13 cellular contexts compared by ENCODE assay signal in the genomic region with DNA sequence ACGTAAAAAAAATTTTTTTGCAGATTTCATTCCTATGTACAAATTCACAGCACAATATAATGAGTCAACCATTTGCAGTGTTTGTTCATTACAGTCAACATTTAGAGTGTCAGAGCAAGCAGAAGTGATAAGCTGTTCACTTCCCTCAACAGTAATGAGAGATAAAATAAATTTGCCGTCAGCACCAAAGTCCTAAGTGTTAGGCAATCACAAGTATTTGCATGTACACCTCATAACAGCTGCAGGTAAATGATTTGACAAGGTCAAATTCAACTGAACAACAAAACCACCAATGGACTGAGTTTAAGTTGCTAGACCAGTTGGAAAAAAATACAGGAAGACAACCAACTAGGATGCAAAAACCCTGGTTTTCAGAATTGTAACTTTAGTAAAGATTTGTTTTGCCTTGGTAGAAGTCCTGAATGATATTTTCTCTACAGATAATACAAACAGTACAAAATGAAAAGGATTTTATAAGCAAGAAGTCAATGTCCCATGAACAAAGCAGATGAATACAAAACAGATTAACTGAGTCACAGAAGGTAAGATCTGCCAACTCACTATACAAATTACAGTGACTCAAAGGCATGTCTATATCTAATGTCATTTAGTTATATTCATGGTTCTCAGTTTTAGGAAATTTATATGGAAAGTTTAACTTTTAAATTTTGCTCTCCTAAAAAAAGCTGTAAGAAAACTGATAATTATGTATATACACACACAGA. TPM values are rescaled to one million over a fixed set of nuclear protein-coding genes. Genes with fewer than 3 reads are reported as not detected.
DNase-seq lines count a peak whose midpoint lies in the region; ATAC-seq, FAIRE-seq and TF ChIP-seq lines count a peak whose summit lies in the region.
"Had no signal": no experiment of that assay in that cellular context is flagged by ENCODE, and none has a peak within 500 bp of the region (broad histone marks: within the 10 kb centered on the region; RNA-seq: fewer than 3 reads in every experiment).

No MANE protein-coding gene starts in this region.

- H3K4me3 ChIP-seq in K562 (no peak overlapping the region), lower lobe of right lung (no peak overlapping the region), dorsolateral prefrontal cortex (no peak overlapping the region), ascending aorta (no peak overlapping the region)
- H3K4me3 ChIP-seq: stomach had no signal

- H3K36me3 ChIP-seq in K562 (ENCODE audit: control insufficient read depth, insufficient read depth, low read length) (no peaks in the 10 kb centered on the region), lower lobe of right lung (no peaks in the 10 kb centered on the region), ascending aorta (no peaks in the 10 kb centered on the region)
- H3K36me3 ChIP-seq: stomach had no signal

- BruUV-seq in K562 (replicated peaks; lab: Mats Ljungman, UMichigan) = no TSS peak

- 0 out of 4 replicates have a peak, but pooled peaks of 1 of the 2 experiments have one; percentile 2 for TF ChIP-seq RAD21 in K562 (CRISPR knock-in tag; conservative IDR thresholded peaks at IDR 0.05 in 1 of 2, IDR thresholded peaks at IDR 0.05 in 1 of 2)

- H3K27me3 ChIP-seq in K562 (ENCODE audit: control insufficient read depth in 2 of 2, insufficient read depth in 2 of 2, low read length in 2 of 2) (no peaks in the 10 kb centered on the region), lower lobe of right lung (ENCODE audit: low read depth) (no peaks in the 10 kb centered on the region), dorsolateral prefrontal cortex (no peaks in the 10 kb centered on the region), ascending aorta (no peaks in the 10 kb centered on the region)
- H3K27me3 ChIP-seq: stomach had no signal

- peak; percentile 50; the same call in 1 of the 2 replicates for TF ChIP-seq EP300 in K562 (IDR thresholded peaks at IDR 0.05; ENCODE audit: low read length)

- TF ChIP-seq CTCF in K562 (IDR thresholded peaks at IDR 0.05 in 2 of 3, conservative IDR thresholded peaks at IDR 0.05 in 1 of 3; ENCODE audit: insufficient read depth in 2 of 3, low read depth in 1 of 3, low read length in 3 of 3) (no peak), lower lobe of right lung (IDR thresholded peaks at IDR 0.05) (no peak), dorsolateral prefrontal cortex (IDR thresholded peaks at IDR 0.05 in 54 of 56, conservative IDR thresholded peaks at IDR 0.05 in 2 of 56; ENCODE audit: low read depth in 1 of 56, partially characterized antibody in 56 of 56) (no peak), ascending aorta (IDR thresholded peaks at IDR 0.05) (no peak)

- ATAC-seq in K562 (peak; percentile 20; the same call in 2 of the 3 replicates), lower lobe of right lung (peak; percentile 89 to 94)
- ATAC-seq: activated CD8-positive, alpha-beta T cell treated with anti-CD3 and anti-CD28 coated beads, Interleukin-2, amount 10 ng/mL, durations not matched to agents 7 days and 5 days had no signal

- intact Hi-C loops in K562 (cut with micrococcal nuclease) = no loop called here
- intact Hi-C loops in lower lobe of right lung (cut with DNase I) = no loop called here
- intact Hi-C loops in dorsolateral prefrontal cortex (cut with DNase I) = no loop called here
- intact Hi-C loops in ascending aorta (cut with DNase I) = no loop called here

- peaks cover 0 to 47% of the 10 kb centered on the region in 2 experiments; a peak in 3 of 5 replicates for H3K4me1 ChIP-seq in K562 (replicated peaks in 1 of 2; ENCODE audit: control insufficient read depth in 2 of 2, insufficient read depth in 2 of 2, low read length in 2 of 2)
- H3K4me1 ChIP-seq in lower lobe of right lung = peaks cover 8% of the 10 kb centered on the region
- H3K4me1 ChIP-seq in ascending aorta = no peaks in the 10 kb centered on the region

- POLR2A ChIA-PET in K562 (lab: Yijun Ruan, JAX) = interaction anchor here (0.8 kb wide), 1 partner anchor 17 kb away, joined by 4 read pairs; no protein-coding TSS in a partner anchor

- peak overlapping the region; percentile 4; the same call in 1 of the 2 replicates for H3K4me2 ChIP-seq in K562 (ENCODE audit: insufficient read depth, low read length)

- H3K79me2 ChIP-seq in K562 (ENCODE audit: control insufficient read depth, insufficient read depth, low read length) = no peaks in the 10 kb centered on the region

- peak overlapping the region; percentile 64 for H2AFZ ChIP-seq in K562 (ENCODE audit: low read depth, low read length)

- no peaks in the 10 kb centered on the region for H3K9me1 ChIP-seq in K562 (ENCODE audit: control insufficient read depth, insufficient read depth, low read length)

- no peaks in the 10 kb centered on the region for H4K20me1 ChIP-seq in K562 (replicated peaks; ENCODE audit: control insufficient read depth, insufficient read depth, low read length)

- in situ Hi-C loops in K562 (cut with MboI) = no loop called here

- WGBS in K562 (ENCODE audit: insufficient coverage, low coverage, missing lambda C conversion rate) = 3% methylated on average over 2 of the region's 2 CpGs

- H3K27ac ChIP-seq in K562 (ENCODE audit: extremely low read depth, low read depth, low read length) = peak overlapping the region; percentile 27
- no peak overlapping the region for H3K27ac ChIP-seq in lower lobe of right lung
- H3K27ac ChIP-seq in dorsolateral prefrontal cortex = peak overlapping the region in 15 of 59 donors; percentile 6 to 60 (median 23)
- no peak overlapping the region for H3K27ac ChIP-seq in ascending aorta

- TF ChIP-seq POLR2A in GM12891 (IDR thresholded peaks at IDR 0.05; ENCODE audit: low read depth, low read length) (no peak), K562 (conservative IDR thresholded peaks at IDR 0.05) (no peak)

- no peak for DNase-seq in GM12891 (ENCODE audit: insufficient read length, low spot score)
- peak; percentile 38 for DNase-seq in LoVo (ENCODE audit: low spot score)
- peak in 2 of 4 experiments; percentile 27 to 41 for DNase-seq in K562 (ENCODE audit: extremely low read depth in 1 of 4, low spot score in 3 of 4)
- DNase-seq in lower lobe of right lung = no peak
- no peak for DNase-seq in activated T-cell treated with anti-CD3 and anti-CD28 coated beads for 4 hours
- no peak for DNase-seq in dorsolateral prefrontal cortex
- DNase-seq in NCI-H2171 (lab: John Stamatoyannopoulos, UW) = no peak
- DNase-seq in ascending aorta (ENCODE audit: low spot score in 2 of 2) = no peak
- DNase-seq: activated CD8-positive, alpha-beta T cell treated with anti-CD3 and anti-CD28 coated beads, Interleukin-2, amount 10 ng/mL, durations not matched to agents 7 days and 5 days; activated naive CD4-positive, alpha-beta T cell treated with anti-CD3 and anti-CD28 coated beads, Interleukin-2, amount 10 ng/mL, durations not matched to agents 7 days and 5 days; central memory CD4-positive, alpha-beta T cell; NCI-H1694 treated with DMSO at 0.1 percent for 48 hours; stomach had no signal

- FAIRE-seq in GM12891 (lab: Jason Lieb, UNC) (peak; percentile 20), K562 (lab: Jason Lieb, UNC) (peak; percentile 60)

- CTCF ChIA-PET in K562 (lab: Yijun Ruan, JAX; ENCODE audit: low intra/inter-chr PET ratio) = interaction anchor here (1.0 kb wide), 1 partner anchor 105 kb away, joined by 3 read pairs; no protein-coding TSS in a partner anchor

- H3K9ac ChIP-seq in K562 (ENCODE audit: insufficient read depth in 1 of 2, low read depth in 2 of 2, low read length in 2 of 2) = 0 out of 4 replicates have a peak overlapping the region, but pooled peaks of 1 of the 2 experiments have one; percentile 9

- H3K9me3 ChIP-seq in K562 (replicated peaks; ENCODE audit: control insufficient read depth, insufficient read depth, low read depth, low read length) = no peaks in the 10 kb centered on the region; the same call in 1 of the 2 replicates
- H3K9me3 ChIP-seq in lower lobe of right lung = no peaks in the 10 kb centered on the region
- no peaks in the 10 kb centered on the region for H3K9me3 ChIP-seq in ascending aorta
- H3K9me3 ChIP-seq: stomach had no signal

TF ChIP-seq in GM12891, 5 proteins besides CTCF, POLR2A, EP300 and RAD21:
- TF ChIP-seq TAF1 (IDR thresholded peaks at IDR 0.05; ENCODE audit: low read depth, low read length) (no peak), PAX5 (IDR thresholded peaks at IDR 0.05; ENCODE audit: insufficient read depth, low read length, severe bottlenecking) (no peak)

RNA-seq across cellular contexts. Expression of gene RAPGEF5, which starts 10.4 kb away (rescaled TPM):
- polyA plus RNA-seq in GM12891 (2012; ENCODE audit: low read depth, missing spikeins) = 1.8 TPM
- total RNA-seq in K562 (2011; cell fraction: chromatin; rRNA removed; ENCODE audit: low replicate concordance) = 3.3 and 9.4 TPM in 2 replicates
- total RNA-seq in K562 (2011; cell fraction: nucleolus; rRNA removed) = 1.3 and 2.5 TPM in 2 replicates
- total RNA-seq in K562 (2011; cell fraction: nucleoplasm; rRNA removed) = 5.9 and 9.7 TPM in 2 replicates
- total RNA-seq in K562 (2014; rRNA removed) = 0.45 and 1.3 TPM in 2 replicates
- 2.0 and 2.3 TPM in 2 replicates for total RNA-seq in K562 (2014; rRNA removed; fragmentation: Illumina TruSeq; extraction: Trizol)
- total RNA-seq in K562 (2015; rRNA removed; fragmentation: Illumina TruSeq; extraction: Trizol) = 1.3 and 1.6 TPM in 2 replicates
- 1.8 and 3.1 TPM in 2 replicates for total RNA-seq in K562 (2021)
- 0.85 and 1.3 TPM in 2 replicates for polyA plus RNA-seq in K562 (2011; rRNA removed)
- polyA plus RNA-seq in K562 (2011; cell fraction: cytosol; rRNA removed) = 0.25 and 0.58 TPM in 2 replicates
- polyA plus RNA-seq in K562 (2011; cell fraction: nucleus; rRNA removed) = 2.8 and 3.2 TPM in 2 replicates
- 0.53 and 0.61 TPM in 2 replicates for polyA plus RNA-seq in K562 (2012)
- 0.75 and 1.1 TPM in 2 replicates for polyA plus RNA-seq in K562 (2014; fragmentation: Illumina TruSeq; extraction: Trizol)
- 1 to 10 TPM in 1 of 2 experiments, under 1 TPM in 1; 0.39 to 1.0 TPM for polyA plus RNA-seq in K562 (2014; fragmentation: Nextera tagmentation; extraction: Ambion mirVana)
- polyA plus RNA-seq in K562 (2014; rRNA removed) = 0.94 and 1.1 TPM in 2 replicates
- polyA minus RNA-seq in K562 (2011; rRNA and poly(A)+ RNA removed) = 3.0 and 5.4 TPM in 2 replicates
- 0.86 and 3.3 TPM in 2 replicates for polyA minus RNA-seq in K562 (2011; cell fraction: cytosol; rRNA and poly(A)+ RNA removed)
- 4.3 and 11.1 TPM in 2 replicates for polyA minus RNA-seq in K562 (2011; cell fraction: nucleus; rRNA and poly(A)+ RNA removed)
- total RNA-seq in lower lobe of right lung = 85.1 TPM
- total RNA-seq in dorsolateral prefrontal cortex = 100 to 1,000 TPM; 181 to 405 (median 243) TPM
- total RNA-seq in ascending aorta = 65.8 TPM
